In genomic region chrX:119960639-119961038, GRCh38 we compare ENCODE assay signal across 36 cellular contexts.
"Had no signal": no experiment of that assay in that cellular context is flagged by ENCODE, and none has a peak within 500 bp of the region (broad histone marks: within the 10 kb centered on the region; RNA-seq: fewer than 3 reads in every experiment).

No MANE protein-coding gene starts in this region.

- H3K9ac ChIP-seq: KMS-11 had no signal

- H3K27ac ChIP-seq: KMS-11 had no signal

- H3K36me3 ChIP-seq: MG63 had no signal

- H3K4me2 ChIP-seq: KMS-11 had no signal

- H3K9me3 ChIP-seq: MG63 had no signal

- H3K27me3 ChIP-seq: MG63 had no signal

- DNase-seq: Karpas-422, Kasumi-1, KG1, MG63, MM.1S, NCI-H1048, NCI-H1092, NCI-H1092 treated with DMSO at 0.1 percent for 48 hours, NCI-H1105, NCI-H1105 treated with DMSO at 0.1 percent for 48 hours, NCI-H1417, NCI-H1417 treated with DMSO at 0.1 percent for 48 hours, NCI-H1436, NCI-H1436 treated with DMSO at 0.1 percent for 48 hours, NCI-H146, NCI-H1694, NCI-H1694 treated with DMSO at 0.1 percent for 48 hours, NCI-H187, NCI-H187 treated with DMSO at 0.1 percent for 48 hours, NCI-H1930, NCI-H2029, NCI-H2029 treated with DMSO at 0.1 percent for 48 hours, NCI-H2081, NCI-H2081 treated with DMSO at 0.1 percent for 48 hours, NCI-H2107, NCI-H2171, NCI-H2171 treated with DMSO at 0.1 percent for 48 hours, NCI-H2227 treated with DMSO at 0.1 percent for 48 hours, NCI-H226, NCI-H345, NCI-H446, NCI-H446 treated with DMSO at 0.1 percent for 48 hours, NCI-H510A, NCI-H510A treated with DMSO at 0.1 percent for 48 hours, NCI-H524 had no signal

- H3K4me3 ChIP-seq: MG63 had no signal
